In the genomic region with DNA sequence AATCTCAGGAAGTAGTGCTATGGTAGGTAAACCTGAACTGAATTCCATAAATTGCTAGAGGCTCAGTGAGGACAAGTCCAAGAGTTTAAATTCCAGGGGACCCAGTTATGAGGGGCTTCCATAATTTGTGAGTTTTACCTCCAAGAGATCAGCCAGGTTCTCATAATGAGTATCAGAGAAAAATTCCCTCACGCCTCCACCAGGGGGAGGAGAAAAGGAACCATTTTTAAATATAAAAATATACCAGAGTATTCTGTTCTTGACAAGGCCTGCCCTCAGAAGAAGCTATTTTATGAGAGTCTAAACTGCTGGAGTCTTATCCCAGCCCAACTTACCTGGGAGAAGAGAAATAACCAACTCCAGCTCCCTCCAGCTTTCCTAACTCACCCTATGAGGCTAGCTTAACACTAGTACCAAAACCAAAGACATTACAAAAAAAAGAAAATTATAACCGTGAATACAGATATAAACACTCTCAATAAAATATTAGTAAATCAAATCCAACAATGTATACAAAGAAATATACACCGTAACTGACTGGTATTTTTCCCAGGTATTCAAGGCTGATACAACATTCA, we compare ENCODE assay signal across 9 cellular contexts.
A peak's percentile ranks its signal among the peaks of the same experiment; 100 is the strongest.
DNase-seq lines count a peak whose midpoint lies in the region; ATAC-seq and TF ChIP-seq lines count a peak whose summit lies in the region.
"Had no signal": no experiment of that assay in that cellular context is flagged by ENCODE, and none has a peak within 500 bp of the region (broad histone marks: within the 10 kb centered on the region; RNA-seq: fewer than 3 reads in every experiment).

No MANE protein-coding gene starts in this region.

- 89% methylated on average over 3 of the region's 3 CpGs for WGBS in esophagus muscularis mucosa
- 87 to 97% methylated on average over 3 of the region's 3 CpGs for WGBS in heart right ventricle, 2 donors

- TF ChIP-seq POLR2A in esophagus muscularis mucosa (IDR thresholded peaks at IDR 0.05; ENCODE audit: low read depth) = no peak

- peak; percentile 57 for ATAC-seq in GM18498 (IDR thresholded peaks at IDR 0.05; ENCODE audit: unreplicated experiment)
- ATAC-seq in HG03378 (IDR thresholded peaks at IDR 0.05; ENCODE audit: unreplicated experiment) = no peak
- no peak for ATAC-seq in heart right ventricle

- H3K4me3 ChIP-seq in esophagus muscularis mucosa (no peak overlapping the region), heart right ventricle (no peak overlapping the region)

- H3K4me1 ChIP-seq in esophagus muscularis mucosa (no peaks in the 10 kb centered on the region), heart right ventricle (no peaks in the 10 kb centered on the region)

- TF ChIP-seq EP300 in esophagus muscularis mucosa (IDR thresholded peaks at IDR 0.05) = no peak

- H3K36me3 ChIP-seq in esophagus muscularis mucosa (no peaks in the 10 kb centered on the region), heart right ventricle (no peaks in the 10 kb centered on the region)

- intact Hi-C loops in esophagus muscularis mucosa (cut with DNase I) = no loop called here
- intact Hi-C loops in heart right ventricle (cut with DNase I) = no loop called here

- H3K27ac ChIP-seq in esophagus muscularis mucosa (replicated peaks in 1 of 4) = no peak overlapping the region
- H3K27ac ChIP-seq in heart right ventricle = no peak overlapping the region

- DNase-seq in ACHN = peak; percentile 20
- DNase-seq in NCI-H69 (lab: John Stamatoyannopoulos, UW) = peak; percentile 47
- DNase-seq in esophagus muscularis mucosa (ENCODE audit: extremely low spot score) = no peak
- DNase-seq in hypothalamus (lab: John Stamatoyannopoulos, UW) = no peak
- DNase-seq in heart right ventricle = no peak
- no peak for DNase-seq in OCI-M2 (lab: John Stamatoyannopoulos, UW; ENCODE audit: unreplicated experiment)
- DNase-seq: NCI-H2171 had no signal

- TF ChIP-seq CTCF in esophagus muscularis mucosa (IDR thresholded peaks at IDR 0.05) (peak in 2 of 3 experiments; percentile 23 to 35), heart right ventricle (IDR thresholded peaks at IDR 0.05) (peak in 3 of 9 donors; percentile 5 to 27 (median 13))

- in situ Hi-C loops in ACHN (cut with HindIII; ENCODE audit: low pct_ligation_motif_present, low pct_unique_long_range_greater_than_20kb, low sequenced_read_pairs) = no loop called here

- no peaks in the 10 kb centered on the region for H3K27me3 ChIP-seq in esophagus muscularis mucosa
- peaks cover 0 to 6% (median 0%) of the 10 kb centered on the region in 7 donors for H3K27me3 ChIP-seq in heart right ventricle

- H3K9me3 ChIP-seq in esophagus muscularis mucosa (no peaks in the 10 kb centered on the region), heart right ventricle (peaks cover 0 to 11% (median 2%) of the 10 kb centered on the region in 11 donors)

Comparison
In these comparisons a context has a peak if more than half of its experiments do, and no peak if none do; other contexts are left out.
1. DNase-seq: peak in ACHN (single experiment) and NCI-H69 (single experiment); none in esophagus muscularis mucosa (single experiment), hypothalamus (0 of 51), heart right ventricle (0 of 2) and OCI-M2 (single experiment).